In the genomic region with DNA sequence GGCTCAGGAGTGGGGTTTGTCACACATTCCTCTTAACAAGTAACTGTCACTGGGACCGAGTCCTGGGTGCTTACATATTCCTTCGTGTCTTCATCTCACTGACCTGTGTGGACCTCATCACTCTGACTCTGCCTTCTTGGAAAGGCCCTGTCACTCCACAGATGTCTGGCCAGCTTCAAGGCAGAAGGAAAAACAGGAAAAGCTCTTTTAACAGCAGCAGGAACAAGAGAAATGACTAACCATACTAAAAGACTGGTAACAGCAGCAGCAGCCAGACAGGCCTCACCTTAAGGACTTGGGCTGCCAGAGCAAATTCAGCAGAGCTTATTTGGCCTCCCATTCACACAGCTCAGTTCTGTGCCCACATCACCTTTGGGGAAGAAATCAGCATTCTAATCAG, we compare ENCODE assay signal across 21 cellular contexts.
"Had no signal": no experiment of that assay in that cellular context is flagged by ENCODE, and none has a peak within 500 bp of the region (broad histone marks: within the 10 kb centered on the region; RNA-seq: fewer than 3 reads in every experiment).

No MANE protein-coding gene starts in this region.

- H3K4me3 Mint-ChIP-seq: activated CD4-positive, alpha-beta memory T cell treated with anti-CD3 and anti-CD28 coated beads, Interleukin-2, amount 10 ng/mL, durations not matched to agents 7 days and 5 days; activated CD4-positive, alpha-beta T cell treated with anti-CD3 and anti-CD28 coated beads for 36 hours; T-helper 2 cell treated with Interferon-gamma antibody and Interleukin-4, amounts not matched to agents 5 μg/mL and 100 μg/mL, for 36 hours had no signal

- DNase-seq: activated CD4-positive, alpha-beta memory T cell treated with anti-CD3 and anti-CD28 coated beads, Interleukin-2, amount 10 ng/mL, durations not matched to agents 7 days and 5 days; activated CD4-positive, alpha-beta T cell treated with anti-CD3 and anti-CD28 coated beads for 36 hours; activated CD8-positive, alpha-beta memory T cell treated with anti-CD3 and anti-CD28 coated beads, Interleukin-2, amount 50 U/mL, for 48 hours; activated gamma-delta T cell treated with Interleukin-2 at 50 U/mL for 16 hours; cerebellar nuclear complex; cortex of kidney; effector CD4-positive, alpha-beta T cell; heart left ventricle; mesendoderm; right cardiac atrium; small intestine; stimulated activated CD4-positive, alpha-beta T cell treated with anti-CD3 and anti-CD28 coated beads, Interleukin-15, amount 100 ng/mL, for 24 hours; stimulated activated CD4-positive, alpha-beta T cell treated with anti-CD3 and anti-CD28 coated beads, Interleukin-2, amount 100 ng/mL, for 48 hours; upper lobe of right lung had no signal

- H3K27me3 Mint-ChIP-seq: activated CD4-positive, alpha-beta memory T cell treated with anti-CD3 and anti-CD28 coated beads, Interleukin-2, amount 10 ng/mL, durations not matched to agents 7 days and 5 days; activated CD4-positive, alpha-beta T cell treated with anti-CD3 and anti-CD28 coated beads for 36 hours had no signal

- H3K27ac ChIP-seq: adrenal gland, esophagus muscularis mucosa, heart left ventricle, SK-N-MC, upper lobe of right lung had no signal

- H3K36me3 ChIP-seq: adrenal gland, esophagus muscularis mucosa, gastroesophageal sphincter, heart left ventricle, upper lobe of right lung had no signal

- H3K4me1 Mint-ChIP-seq: activated CD4-positive, alpha-beta memory T cell treated with anti-CD3 and anti-CD28 coated beads, Interleukin-2, amount 10 ng/mL, durations not matched to agents 7 days and 5 days; activated CD4-positive, alpha-beta T cell treated with anti-CD3 and anti-CD28 coated beads for 36 hours had no signal

- ATAC-seq: activated CD4-positive, alpha-beta T cell treated with anti-CD3 and anti-CD28 coated beads for 36 hours; activated naive CD4-positive, alpha-beta T cell treated with anti-CD3 and anti-CD28 coated beads, Interleukin-2, amount 50 U/mL, for 72 hours; gastroesophageal sphincter; heart left ventricle; right cardiac atrium; upper lobe of right lung had no signal

- H3K4me3 ChIP-seq: adrenal gland, esophagus muscularis mucosa, gastroesophageal sphincter, heart left ventricle, SK-N-MC, upper lobe of right lung had no signal

- H3K9me3 ChIP-seq: adrenal gland, esophagus muscularis mucosa, gastroesophageal sphincter, heart left ventricle, upper lobe of right lung had no signal

- H3K27me3 ChIP-seq: adrenal gland, esophagus muscularis mucosa, gastroesophageal sphincter, heart left ventricle, upper lobe of right lung had no signal

- H3K9me3 Mint-ChIP-seq: activated CD4-positive, alpha-beta memory T cell treated with anti-CD3 and anti-CD28 coated beads, Interleukin-2, amount 10 ng/mL, durations not matched to agents 7 days and 5 days; activated naive CD4-positive, alpha-beta T cell treated with anti-CD3 and anti-CD28 coated beads, Interleukin-2, amount 50 U/mL, for 72 hours; T-helper 2 cell treated with Interferon-gamma antibody and Interleukin-4, amounts not matched to agents 5 μg/mL and 100 μg/mL, for 36 hours had no signal

- H3K27ac Mint-ChIP-seq: activated CD4-positive, alpha-beta memory T cell treated with anti-CD3 and anti-CD28 coated beads, Interleukin-2, amount 10 ng/mL, durations not matched to agents 7 days and 5 days; activated CD4-positive, alpha-beta T cell treated with anti-CD3 and anti-CD28 coated beads for 36 hours; progenitor cell of endocrine pancreas; T-helper 2 cell treated with Interferon-gamma antibody and Interleukin-4, amounts not matched to agents 5 μg/mL and 100 μg/mL, for 36 hours had no signal
